12 cellular contexts compared by ENCODE assay signal in the genomic region with DNA sequence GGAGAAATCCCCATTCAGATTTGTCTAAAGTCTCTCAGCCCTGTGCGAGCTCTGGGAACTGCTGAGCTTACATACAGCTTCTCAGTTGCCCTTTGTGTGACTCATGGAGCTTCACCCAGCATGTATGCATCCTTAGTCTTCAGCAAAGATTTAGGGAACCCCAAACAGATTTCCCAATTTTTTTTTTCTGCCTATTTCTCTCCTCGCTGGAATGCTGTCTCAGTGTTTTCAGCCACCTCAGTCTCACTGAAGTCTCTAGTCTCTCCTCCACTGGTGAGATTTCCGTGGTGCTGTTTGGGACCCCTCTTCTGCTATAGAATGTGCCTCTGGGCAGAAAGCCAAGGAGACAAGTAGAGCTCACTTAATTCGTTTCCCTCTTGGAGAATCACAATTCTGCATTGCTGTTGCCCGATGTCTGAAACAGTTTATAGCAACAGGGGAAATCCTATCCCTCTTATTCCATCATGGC. TPM values are rescaled to one million over a fixed set of nuclear protein-coding genes. Genes with fewer than 3 reads are reported as not detected.
A peak's percentile ranks its signal among the peaks of the same experiment; 100 is the strongest.
DNase-seq lines count a peak whose midpoint lies in the region; TF ChIP-seq lines count a peak whose summit lies in the region.
"Had no signal": no experiment of that assay in that cellular context is flagged by ENCODE, and none has a peak within 500 bp of the region (broad histone marks: within the 10 kb centered on the region; RNA-seq: fewer than 3 reads in every experiment).

No MANE protein-coding gene starts in this region.

- peak overlapping the region in 12 of 59 donors; percentile 6 to 59 (median 24) for H3K27ac ChIP-seq in dorsolateral prefrontal cortex
- H3K27ac ChIP-seq: esophagus squamous epithelium had no signal

- intact Hi-C loops in dorsolateral prefrontal cortex (cut with DNase I) = no loop called here

- no peaks in the 10 kb centered on the region for H3K27me3 ChIP-seq in dorsolateral prefrontal cortex
- H3K27me3 ChIP-seq: esophagus squamous epithelium had no signal

- DNase-seq in GM03348 (ENCODE audit: low spot score) (peak; percentile 65), NCI-H226 (peak; percentile 53), choroid plexus epithelial cell (ENCODE audit: low read depth) (peak; percentile 82), pons (ENCODE audit: low spot score) (peak; percentile 9), dorsolateral prefrontal cortex (no peak), cortex of kidney (lab: John Stamatoyannopoulos, UW) (no peak)
- no peak for DNase-seq in stimulated activated CD4-positive, alpha-beta T cell treated with anti-CD3 and anti-CD28 coated beads, Interleukin-12 subunit alpha, Interleukin-12 subunit beta, amount 100 ng/mL, for 4 hours
- DNase-seq in stimulated activated CD4-positive, alpha-beta T cell treated with anti-CD3 and anti-CD28 coated beads, Interleukin-2, amount 100 ng/mL, for 48 hours = no peak
- DNase-seq: activated T-cell treated with anti-CD3 and anti-CD28 coated beads, Interleukin-2, amount 50 U/mL, for 1 hour; esophagus squamous epithelium; GF-D8; NCI-H1048 had no signal

- TF ChIP-seq CTCF in choroid plexus epithelial cell (conservative IDR thresholded peaks at IDR 0.05; ENCODE audit: low read depth, low read length) = no peak
- no peak for TF ChIP-seq CTCF in dorsolateral prefrontal cortex (IDR thresholded peaks at IDR 0.05 in 54 of 56, conservative IDR thresholded peaks at IDR 0.05 in 2 of 56; ENCODE audit: low read depth in 1 of 56, partially characterized antibody in 56 of 56)

- H3K4me3 ChIP-seq in choroid plexus epithelial cell (ENCODE audit: low read depth, low read length) = no peak overlapping the region
- no peak overlapping the region for H3K4me3 ChIP-seq in dorsolateral prefrontal cortex
- H3K4me3 ChIP-seq: esophagus squamous epithelium had no signal

RNA-seq across cellular contexts. Expression of gene TXLNA, which starts 28.1 kb away (rescaled TPM):
- total RNA-seq in dorsolateral prefrontal cortex = 10 to 100 TPM; 22.6 to 39.3 (median 29.4) TPM

RNA-seq across cellular contexts. Expression of gene KPNA6, which starts 43.5 kb away (rescaled TPM):
- total RNA-seq in dorsolateral prefrontal cortex = 10 to 100 TPM; 49.7 to 98.8 (median 74.6) TPM

RNA-seq across cellular contexts. Expression of gene CCDC28B, which starts 49.0 kb away (rescaled TPM):
- total RNA-seq in dorsolateral prefrontal cortex = 10 to 100 TPM in 96 of 120 experiments, 1 to 10 TPM in 24; 5.1 to 21.3 (median 11.9) TPM

RNA-seq across cellular contexts. Expression of gene IQCC, which starts 54.1 kb away (rescaled TPM):
- total RNA-seq in dorsolateral prefrontal cortex = 1 to 10 TPM; 2.6 to 6.6 (median 4.1) TPM

RNA-seq across cellular contexts. Expression of gene DCDC2B, which starts 57.5 kb away (rescaled TPM):
- under 1 TPM in 2 of 120 experiments, not detected in 118; 0.35 to 0.43 TPM for total RNA-seq in dorsolateral prefrontal cortex
- total RNA-seq: esophagus squamous epithelium had no signal

Comparison
In these comparisons a context has a peak if more than half of its experiments do, and no peak if none do; other contexts are left out.
1. DNase-seq: peak in GM03348 (single experiment), NCI-H226 (single experiment), choroid plexus epithelial cell (single experiment) and pons (single experiment); none in dorsolateral prefrontal cortex (0 of 10), stimulated activated CD4-positive, alpha-beta T cell treated with anti-CD3 and anti-CD28 coated beads, Interleukin-12 subunit alpha, Interleukin-12 subunit beta, amount 100 ng/mL, for 4 hours (single experiment), stimulated activated CD4-positive, alpha-beta T cell treated with anti-CD3 and anti-CD28 coated beads, Interleukin-2, amount 100 ng/mL, for 48 hours (0 of 2) and cortex of kidney (single experiment).